12 cellular contexts compared by ENCODE assay signal in genomic region chr10:114389429-114389828, GRCh38. TPM values are rescaled to one million over a fixed set of nuclear protein-coding genes. Genes with fewer than 3 reads are reported as not detected.
DNase-seq lines count a peak whose midpoint lies in the region; ATAC-seq and TF ChIP-seq lines count a peak whose summit lies in the region.
"Had no signal": no experiment of that assay in that cellular context is flagged by ENCODE, and none has a peak within 500 bp of the region (broad histone marks: within the 10 kb centered on the region; RNA-seq: fewer than 3 reads in every experiment).

No MANE protein-coding gene starts in this region.

- no peak overlapping the region for H3K23ac ChIP-seq in mesenchymal stem cell (ENCODE audit: low read length in 2 of 2)

- no peak overlapping the region for H3K4me2 ChIP-seq in mesenchymal stem cell (ENCODE audit: low read length, poor library complexity, severe bottlenecking)

- H3K4me3 ChIP-seq in mesenchymal stem cell (ENCODE audit: insufficient read depth in 1 of 2, low read depth in 1 of 2, low read length in 2 of 2) = no peak overlapping the region
- H3K4me3 ChIP-seq: lower lobe of right lung had no signal

- no peak overlapping the region for H3K14ac ChIP-seq in mesenchymal stem cell (ENCODE audit: low read length in 2 of 2)

- WGBS in mesenchymal stem cell = 40% methylated on average over 4 of the region's 5 CpGs

- H3K36me3 Mint-ChIP-seq in chondrocyte (ENCODE audit: low read depth) = no peaks in the 10 kb centered on the region

- in situ Hi-C loops in Caki2 (cut with HindIII; ENCODE audit: low pct_unique_long_range_greater_than_20kb, low sequenced_read_pairs) = no loop called here

- no peak overlapping the region for H3K27ac ChIP-seq in mesenchymal stem cell (ENCODE audit: low read length, poor library complexity, severe bottlenecking)
- H3K27ac ChIP-seq: lower lobe of right lung had no signal

- H3K27ac Mint-ChIP-seq in chondrocyte (ENCODE audit: unreplicated experiment) = peak overlapping the region; percentile 19

- no peak for ATAC-seq in GM18867 (IDR thresholded peaks at IDR 0.05; ENCODE audit: unreplicated experiment)
- ATAC-seq in GM18502 (IDR thresholded peaks at IDR 0.05; ENCODE audit: poor library complexity, unreplicated experiment) = no peak
- ATAC-seq: activated T-cell treated with anti-CD3 and anti-CD28 coated beads, Interleukin-2, amount 50 U/mL, for 4 hours had no signal

- peaks cover 9% of the 10 kb centered on the region for H3K4me1 ChIP-seq in mesenchymal stem cell (ENCODE audit: control insufficient read depth, insufficient read depth, low read depth, low read length)

- H4K91ac ChIP-seq in mesenchymal stem cell (ENCODE audit: low read length) = no peak overlapping the region

- no peak overlapping the region for H3K4ac ChIP-seq in mesenchymal stem cell (ENCODE audit: low read depth in 1 of 2, low read length in 2 of 2)

- no peak overlapping the region for H2AK5ac ChIP-seq in mesenchymal stem cell (ENCODE audit: low read length, severe bottlenecking)

- H3K79me1 ChIP-seq in mesenchymal stem cell (replicated peaks; ENCODE audit: low read length, poor library complexity, severe bottlenecking) = no peaks in the 10 kb centered on the region

- H2AFZ ChIP-seq in mesenchymal stem cell (ENCODE audit: low read depth, low read length) = no peak overlapping the region

- H3K9me3 Mint-ChIP-seq in chondrocyte (ENCODE audit: low read depth) = no peaks in the 10 kb centered on the region
- H3K9me3 Mint-ChIP-seq: activated T-cell treated with anti-CD3 and anti-CD28 coated beads, Interleukin-2, amount 50 U/mL, for 4 hours had no signal

- DNase-seq in Caki2 (ENCODE audit: low read depth) (peak; percentile 70), M059J (ENCODE audit: low read depth) (peak; percentile 97), chondrocyte (ENCODE audit: low spot score) (no peak), mesenchymal stem cell (peak; percentile 72), globus pallidus (ENCODE audit: low spot score) (no peak)
- no peak for DNase-seq in activated CD4-positive, alpha-beta T cell treated with anti-CD3 and anti-CD28 coated beads for 48 hours
- DNase-seq: activated T-cell treated with anti-CD3 and anti-CD28 coated beads, Interleukin-2, amount 50 U/mL, for 4 hours; central memory CD4-positive, alpha-beta T cell; H7; lower lobe of right lung had no signal

- peak overlapping the region in 1 of 2 experiments; percentile 25 for H3K18ac ChIP-seq in mesenchymal stem cell (ENCODE audit: low read depth in 1 of 2, low read length in 2 of 2)

- no peak overlapping the region for H2BK12ac ChIP-seq in mesenchymal stem cell (ENCODE audit: low read length in 2 of 2)

- no peak overlapping the region for H3K9ac ChIP-seq in mesenchymal stem cell (ENCODE audit: low read length)

- H3K36me3 ChIP-seq in mesenchymal stem cell (ENCODE audit: control insufficient read depth in 1 of 2, insufficient read depth in 2 of 2, low read depth in 1 of 2, low read length in 2 of 2) = no peaks in the 10 kb centered on the region
- H3K36me3 ChIP-seq: lower lobe of right lung had no signal

- H4K8ac ChIP-seq in mesenchymal stem cell (ENCODE audit: low read length) = no peak overlapping the region

- H3K27me3 ChIP-seq in mesenchymal stem cell (ENCODE audit: control insufficient read depth in 1 of 2, insufficient read depth in 1 of 2, low read length in 2 of 2) = peaks cover 0 to 67% of the 10 kb centered on the region in 2 experiments

- H3K27me3 Mint-ChIP-seq in chondrocyte (ENCODE audit: low read depth) = no peaks in the 10 kb centered on the region

- no peak overlapping the region for H2BK120ac ChIP-seq in mesenchymal stem cell (ENCODE audit: low read depth, low read length)

- no peaks in the 10 kb centered on the region for H3K9me3 ChIP-seq in mesenchymal stem cell (ENCODE audit: control insufficient read depth, low read length)
- H3K9me3 ChIP-seq: lower lobe of right lung had no signal

- H3K4me3 Mint-ChIP-seq in chondrocyte (ENCODE audit: unreplicated experiment) = no peak overlapping the region
- H3K4me3 Mint-ChIP-seq: activated T-cell treated with anti-CD3 and anti-CD28 coated beads, Interleukin-2, amount 50 U/mL, for 4 hours had no signal

- H3K4me1 Mint-ChIP-seq in chondrocyte (ENCODE audit: low read depth) = peaks cover 55% of the 10 kb centered on the region

- no peak overlapping the region for H2BK15ac ChIP-seq in mesenchymal stem cell (ENCODE audit: low read depth, poor library complexity, severe bottlenecking)

- no peak for TF ChIP-seq CTCF in chondrocyte (IDR thresholded peaks at IDR 0.05)

- H2BK5ac ChIP-seq in mesenchymal stem cell (ENCODE audit: low read depth, low read length, poor library complexity, severe bottlenecking) = no peak overlapping the region

RNA-seq across cellular contexts. Expression of gene AFAP1L2, which starts 14.9 kb away (rescaled TPM):
- 9.0 and 17.6 TPM in 2 replicates for total RNA-seq in Caki2 (2014; rRNA removed; shearing (Covaris generic); ENCODE audit: low replicate concordance)
- 0.44 and 1.7 TPM in 2 replicates for total RNA-seq in M059J (2014; rRNA removed; shearing (Covaris generic))
- 1.6 to 2.9 TPM (median 1.8 TPM) in 3 replicates for total RNA-seq in chondrocyte
- 60.2 TPM for polyA plus RNA-seq in mesenchymal stem cell (2013, experiment 1 of 2)
- 57.6 TPM for polyA plus RNA-seq in mesenchymal stem cell (2013, experiment 2 of 2)

Comparison
In these comparisons a context has a peak if more than half of its experiments do, and no peak if none do; other contexts are left out.
1. DNase-seq: peak in Caki2 (single experiment), M059J (single experiment) and mesenchymal stem cell (single experiment); none in chondrocyte (single experiment), globus pallidus (single experiment) and activated CD4-positive, alpha-beta T cell treated with anti-CD3 and anti-CD28 coated beads for 48 hours (single experiment).